In the genomic region with DNA sequence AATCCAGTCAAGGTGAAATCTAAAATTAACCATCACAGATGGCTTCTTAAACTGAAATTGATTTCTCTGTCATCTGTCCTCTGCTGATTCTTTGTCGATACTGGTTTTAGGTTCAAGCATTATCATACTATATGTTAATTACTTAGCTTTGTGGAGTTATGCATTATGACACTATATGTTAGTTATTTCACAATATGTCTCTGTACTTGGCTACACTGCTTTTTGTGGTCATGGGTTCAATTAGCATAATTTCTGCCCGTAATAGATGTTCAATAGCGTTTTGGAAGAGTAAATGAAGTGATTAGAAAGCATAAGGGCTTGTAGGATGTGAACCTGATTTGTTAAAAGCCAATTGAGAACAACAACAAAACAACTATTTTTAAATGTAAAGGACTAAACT, we compare ENCODE assay signal across 25 cellular contexts. TPM values are rescaled to one million over a fixed set of nuclear protein-coding genes. Genes with fewer than 3 reads are reported as not detected.
"Had no signal": no experiment of that assay in that cellular context is flagged by ENCODE, and none has a peak within 500 bp of the region (broad histone marks: within the 10 kb centered on the region; RNA-seq: fewer than 3 reads in every experiment).

No MANE protein-coding gene starts in this region.

- H3K27ac ChIP-seq: adrenal gland, ascending aorta, foreskin keratinocyte, spleen, testis, uterus, WERI-Rb-1 had no signal

- H3K4me1 ChIP-seq: adrenal gland, ascending aorta, foreskin keratinocyte, testis, uterus had no signal

- H3K27ac Mint-ChIP-seq: activated T-cell treated with anti-CD3 and anti-CD28 coated beads, Interleukin-2, amount 50 U/mL, for 24 hours; progenitor cell of endocrine pancreas had no signal

- H3K9me3 ChIP-seq: adrenal gland, ascending aorta, spleen, testis, uterus had no signal

- H3K9me3 Mint-ChIP-seq: activated T-cell treated with anti-CD3 and anti-CD28 coated beads, Interleukin-2, amount 50 U/mL, for 24 hours had no signal

- DNase-seq: activated CD4-positive, alpha-beta T cell treated with anti-CD3 and anti-CD28 coated beads, Interleukin-2, amount 50 U/mL, for 4 hours; activated CD4-positive, CD25-positive, alpha-beta regulatory T cell treated with anti-CD3 and anti-CD28 coated beads, Interleukin-2, amount 50 U/mL, for 72 hours; activated effector memory CD4-positive, alpha-beta T cell treated with Interleukin-2 at 50 U/mL for 16 hours; activated naive CD4-positive, alpha-beta T cell treated with anti-CD3 and anti-CD28 coated beads, Interleukin-2, amount 50 U/mL, for 16 hours; activated T-cell treated with anti-CD3 and anti-CD28 coated beads, Interleukin-2, amount 50 U/mL, for 24 hours; adrenal gland; central memory CD4-positive, alpha-beta T cell; dermis blood vessel endothelial cell; effector CD8-positive, alpha-beta T cell; erythroblast; foreskin keratinocyte; left colon; mesenchymal stem cell; retina; spleen; stimulated activated CD4-positive, alpha-beta T cell treated with anti-CD3 and anti-CD28 coated beads, Interleukin-4, amount 100 ng/mL, for 1 hour; stimulated activated naive CD4-positive, alpha-beta T cell; testis; trophoblast cell; uterus; WERI-Rb-1 had no signal

- ATAC-seq: foreskin keratinocyte, left colon had no signal

- H3K4me3 ChIP-seq: adrenal gland, ascending aorta, spleen, testis, uterus had no signal

- FAIRE-seq: keratinocyte had no signal

- H3K4me3 Mint-ChIP-seq: activated T-cell treated with anti-CD3 and anti-CD28 coated beads, Interleukin-2, amount 50 U/mL, for 24 hours; neural crest cell had no signal

- H3K36me3 ChIP-seq: adrenal gland, ascending aorta, spleen, uterus, WERI-Rb-1 had no signal

- H3K27me3 ChIP-seq: adrenal gland, ascending aorta, foreskin keratinocyte, spleen, testis, uterus had no signal

RNA-seq across cellular contexts. Expression of a gene that starts 28.2 kb away (rescaled TPM):
- total RNA-seq: progenitor cell of endocrine pancreas had no signal

RNA-seq across cellular contexts. Expression of a gene that starts 57.5 kb away (rescaled TPM):
- total RNA-seq: progenitor cell of endocrine pancreas had no signal
